ENCODE assay signal across 1 cellular context in genomic region chr1:48215222-48215621, GRCh38.
TF ChIP-seq lines count a peak whose summit lies in the region.

No MANE protein-coding gene starts in this region.

TF ChIP-seq in H1, 55 proteins besides CTCF, POLR2A, EP300 and RAD21:
- TF ChIP-seq CHD1 (IDR thresholded peaks at IDR 0.05; ENCODE audit: low read depth, low read length) (no peak), KDM4A (IDR thresholded peaks at IDR 0.05; ENCODE audit: low read depth, low read length, severe bottlenecking) (no peak), MAFK (IDR thresholded peaks at IDR 0.05; ENCODE audit: low read depth, low read length) (no peak), CBX8 (IDR thresholded peaks at IDR 0.05; ENCODE audit: borderline replicate concordance, low read depth, low read length) (no peak), BRCA1 (IDR thresholded peaks at IDR 0.05; ENCODE audit: low read depth, low read length) (no peak), SIN3A (conservative IDR thresholded peaks at IDR 0.05 in 1 of 2, IDR thresholded peaks at IDR 0.05 in 1 of 2; ENCODE audit: low read depth in 1 of 2, low read length in 2 of 2) (no peak), RBBP5 (IDR thresholded peaks at IDR 0.05; ENCODE audit: borderline replicate concordance, low read depth, low read length) (no peak), ATF2 (IDR thresholded peaks at IDR 0.05; ENCODE audit: low read length) (no peak)
